ENCODE assay signal across 11 cellular contexts in genomic region chr3:188881954-188882641, GRCh38.
DNase-seq lines count a peak whose midpoint lies in the region; ATAC-seq and TF ChIP-seq lines count a peak whose summit lies in the region.
"Had no signal": no experiment of that assay in that cellular context is flagged by ENCODE, and none has a peak within 500 bp of the region (broad histone marks: within the 10 kb centered on the region; RNA-seq: fewer than 3 reads in every experiment).

No MANE protein-coding gene starts in this region.

- H3K4me1 ChIP-seq in mesodermal cell (ENCODE audit: control insufficient read depth, insufficient read depth, low read length, poor library complexity, severe bottlenecking) = peaks cover 24% of the 10 kb centered on the region

- H3K27ac ChIP-seq in mesodermal cell (ENCODE audit: low read depth, low read length, severe bottlenecking) = peak overlapping the region; percentile 71

- peaks cover 2% of the 10 kb centered on the region for H3K4me1 Mint-ChIP-seq in activated CD4-positive, alpha-beta T cell treated with anti-CD3 and anti-CD28 coated beads, Interleukin-2, amount 10 ng/mL, durations not matched to agents 24 days and 14 days

- no peaks in the 10 kb centered on the region for H3K9me3 Mint-ChIP-seq in activated CD4-positive, alpha-beta T cell treated with anti-CD3 and anti-CD28 coated beads, Interleukin-2, amount 10 ng/mL, durations not matched to agents 24 days and 14 days

- H3K4me3 ChIP-seq in LNCaP clone FGC (ENCODE audit: low read depth, low read length) (no peak overlapping the region), mesodermal cell (ENCODE audit: extremely low read depth, insufficient read depth, low read length, poor library complexity, severe bottlenecking) (no peak overlapping the region)
- H3K4me3 ChIP-seq: coronary artery had no signal

- H3K36me3 ChIP-seq in mesodermal cell (ENCODE audit: control insufficient read depth, insufficient read depth, low read length) = peaks cover 17% of the 10 kb centered on the region

- H3K27me3 Mint-ChIP-seq in activated CD4-positive, alpha-beta T cell treated with anti-CD3 and anti-CD28 coated beads, Interleukin-2, amount 10 ng/mL, durations not matched to agents 24 days and 14 days = no peaks in the 10 kb centered on the region

- DNase-seq in AG09319 (ENCODE audit: extremely low read depth, low read depth) (peak; percentile 43), LNCaP clone FGC (ENCODE audit: low read depth) (peak; percentile 18), dedifferentiated amniotic fluid mesenchymal stem cell (ENCODE audit: extremely low spot score) (peak; percentile 83), NCI-H446 (lab: John Stamatoyannopoulos, UW) (no peak), DMS153 (lab: John Stamatoyannopoulos, UW) (no peak)
- no peak for DNase-seq in activated CD4-positive, alpha-beta T cell treated with anti-CD3 and anti-CD28 coated beads, Interleukin-2, amount 10 ng/mL, durations not matched to agents 24 days and 14 days
- DNase-seq: NCI-H2107, right cardiac atrium had no signal

- intact Hi-C loops in activated CD4-positive, alpha-beta T cell treated with anti-CD3 and anti-CD28 coated beads, Interleukin-2, amount 10 ng/mL, durations not matched to agents 24 days and 14 days (cut with micrococcal nuclease) = no loop called here

- H3K36me3 Mint-ChIP-seq in activated CD4-positive, alpha-beta T cell treated with anti-CD3 and anti-CD28 coated beads, Interleukin-2, amount 10 ng/mL, durations not matched to agents 24 days and 14 days (ENCODE audit: low read depth) = peaks cover 24% of the 10 kb centered on the region

- H3K9me3 ChIP-seq in mesodermal cell (ENCODE audit: control insufficient read depth, low read length) = no peaks in the 10 kb centered on the region

- no peak for TF ChIP-seq CTCF in AG09319 (IDR thresholded peaks at IDR 0.05; ENCODE audit: low read depth, low read length)
- TF ChIP-seq CTCF in LNCaP clone FGC (IDR thresholded peaks at IDR 0.05; ENCODE audit: control insufficient read depth, extremely low read depth, insufficient read depth) = no peak

- no peak overlapping the region for H3K4me3 Mint-ChIP-seq in activated CD4-positive, alpha-beta T cell treated with anti-CD3 and anti-CD28 coated beads, Interleukin-2, amount 10 ng/mL, durations not matched to agents 24 days and 14 days

- no peak for ATAC-seq in HG03039 (IDR thresholded peaks at IDR 0.05; ENCODE audit: unreplicated experiment)

- H3K27ac Mint-ChIP-seq in activated CD4-positive, alpha-beta T cell treated with anti-CD3 and anti-CD28 coated beads, Interleukin-2, amount 10 ng/mL, durations not matched to agents 24 days and 14 days = no peak overlapping the region

Comparison
In these comparisons a context has a peak if more than half of its experiments do, and no peak if none do; other contexts are left out.
1. DNase-seq: peak in AG09319 (single experiment), LNCaP clone FGC (single experiment) and dedifferentiated amniotic fluid mesenchymal stem cell (single experiment); none in NCI-H446 (0 of 2), DMS153 (single experiment) and activated CD4-positive, alpha-beta T cell treated with anti-CD3 and anti-CD28 coated beads, Interleukin-2, amount 10 ng/mL, durations not matched to agents 24 days and 14 days (single experiment).